In genomic region chr2:63050916-63051794, GRCh38 we compare ENCODE assay signal across 8 cellular contexts. TPM values are rescaled to one million over a fixed set of nuclear protein-coding genes. Genes with fewer than 3 reads are reported as not detected.
DNase-seq lines count a peak whose midpoint lies in the region; ATAC-seq and TF ChIP-seq lines count a peak whose summit lies in the region.

No MANE protein-coding gene starts in this region.

- H3K4me1 ChIP-seq in lower lobe of right lung (peaks cover 68% of the 10 kb centered on the region), vagina (peaks cover 59% of the 10 kb centered on the region)

- peaks cover 100% of the 10 kb centered on the region for H3K27me3 ChIP-seq in lower lobe of right lung (ENCODE audit: low read depth)
- peaks cover 6% of the 10 kb centered on the region for H3K27me3 ChIP-seq in vagina

- in situ Hi-C loops in astrocyte of the cerebellum (cut with HindIII; ENCODE audit: low sequenced_read_pairs): no loop called here

- H3K27ac ChIP-seq in lower lobe of right lung (no peak overlapping the region), vagina (no peak overlapping the region)

- intact Hi-C loops in lower lobe of right lung (cut with DNase I): no loop called here
- intact Hi-C loops in vagina (cut with DNase I): no loop called here

- no peaks in the 10 kb centered on the region for H3K36me3 ChIP-seq in lower lobe of right lung
- H3K36me3 ChIP-seq in vagina: peaks cover 0 to under 1% of the 10 kb centered on the region in 2 donors

- no peak for TF ChIP-seq POLR2A in vagina (IDR thresholded peaks at IDR 0.05)

- peak; percentile 14 for ATAC-seq in GM18907 (IDR thresholded peaks at IDR 0.05; ENCODE audit: unreplicated experiment)
- peak in 1 of 2 donors; percentile 3 for ATAC-seq in lower lobe of right lung

- no peak for DNase-seq in AG10803 (ENCODE audit: low read depth)
- peak; percentile 66 for DNase-seq in HuH-7.5 (ENCODE audit: low spot score)
- no peak for DNase-seq in astrocyte of the cerebellum (ENCODE audit: low read depth)
- DNase-seq in lower lobe of right lung: no peak
- DNase-seq in vagina (ENCODE audit: extremely low spot score in 2 of 2): no peak
- no peak for DNase-seq in kidney glomerular epithelial cell (lab: John Stamatoyannopoulos, UW)
- no peak for DNase-seq in SK-N-DZ (ENCODE audit: low spot score)

- no peaks in the 10 kb centered on the region for H3K9me3 ChIP-seq in lower lobe of right lung
- no peaks in the 10 kb centered on the region for H3K9me3 ChIP-seq in vagina

- peak overlapping the region; percentile 61 for H3K4me3 ChIP-seq in AG10803 (ENCODE audit: low read length)
- H3K4me3 ChIP-seq in astrocyte of the cerebellum (ENCODE audit: low read depth, low read length): peak overlapping the region; percentile 37
- H3K4me3 ChIP-seq in lower lobe of right lung: peak overlapping the region; percentile 58
- H3K4me3 ChIP-seq in vagina: peak overlapping the region; percentile 42 to 59

- TF ChIP-seq CTCF in AG10803 (conservative IDR thresholded peaks at IDR 0.05; ENCODE audit: low read length) (no peak), astrocyte of the cerebellum (IDR thresholded peaks at IDR 0.05; ENCODE audit: low read depth, low read length, missing control alignments) (no peak), lower lobe of right lung (IDR thresholded peaks at IDR 0.05) (no peak), vagina (IDR thresholded peaks at IDR 0.05) (no peak)

RNA-seq across cellular contexts. Expression of gene OTX1, which starts 0.5 kb away (rescaled TPM):
- total RNA-seq in lower lobe of right lung: 0.27 TPM
- not detected for total RNA-seq in vagina
- polyA plus RNA-seq in SK-N-DZ (2014; cell fraction: cytosol; rRNA removed): 0.07 TPM in 1 of 2 replicates, not detected in the other
- 0.82 and 1.5 TPM in 2 replicates for polyA plus RNA-seq in SK-N-DZ (2014; cell fraction: nucleus; rRNA removed)
